1 cellular context compared by ENCODE assay signal in genomic region chr5:55582256-55582655, GRCh38.
TF ChIP-seq lines count a peak whose summit lies in the region.

No MANE protein-coding gene starts in this region.

TF ChIP-seq in HepG2, 621 proteins besides CTCF, POLR2A, EP300 and RAD21 (continued from another document):
- TF ChIP-seq, protein P1, sequence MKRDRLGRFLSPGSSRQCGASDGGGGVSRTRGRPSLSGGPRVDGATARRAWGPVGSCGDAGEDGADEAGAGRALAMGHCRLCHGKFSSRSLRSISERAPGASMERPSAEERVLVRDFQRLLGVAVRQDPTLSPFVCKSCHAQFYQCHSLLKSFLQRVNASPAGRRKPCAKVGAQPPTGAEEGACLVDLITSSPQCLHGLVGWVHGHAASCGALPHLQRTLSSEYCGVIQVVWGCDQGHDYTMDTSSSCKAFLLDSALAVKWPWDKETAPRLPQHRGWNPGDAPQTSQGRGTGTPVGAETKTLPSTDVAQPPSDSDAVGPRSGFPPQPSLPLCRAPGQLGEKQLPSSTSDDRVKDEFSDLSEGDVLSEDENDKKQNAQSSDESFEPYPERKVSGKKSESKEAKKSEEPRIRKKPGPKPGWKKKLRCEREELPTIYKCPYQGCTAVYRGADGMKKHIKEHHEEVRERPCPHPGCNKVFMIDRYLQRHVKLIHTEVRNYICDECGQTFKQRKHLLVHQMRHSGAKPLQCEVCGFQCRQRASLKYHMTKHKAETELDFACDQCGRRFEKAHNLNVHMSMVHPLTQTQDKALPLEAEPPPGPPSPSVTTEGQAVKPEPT (CRISPR knock-in tag; IDR thresholded peaks at IDR 0.05; ENCODE audit: low read depth), result no peak
- TF ChIP-seq, protein P2, sequence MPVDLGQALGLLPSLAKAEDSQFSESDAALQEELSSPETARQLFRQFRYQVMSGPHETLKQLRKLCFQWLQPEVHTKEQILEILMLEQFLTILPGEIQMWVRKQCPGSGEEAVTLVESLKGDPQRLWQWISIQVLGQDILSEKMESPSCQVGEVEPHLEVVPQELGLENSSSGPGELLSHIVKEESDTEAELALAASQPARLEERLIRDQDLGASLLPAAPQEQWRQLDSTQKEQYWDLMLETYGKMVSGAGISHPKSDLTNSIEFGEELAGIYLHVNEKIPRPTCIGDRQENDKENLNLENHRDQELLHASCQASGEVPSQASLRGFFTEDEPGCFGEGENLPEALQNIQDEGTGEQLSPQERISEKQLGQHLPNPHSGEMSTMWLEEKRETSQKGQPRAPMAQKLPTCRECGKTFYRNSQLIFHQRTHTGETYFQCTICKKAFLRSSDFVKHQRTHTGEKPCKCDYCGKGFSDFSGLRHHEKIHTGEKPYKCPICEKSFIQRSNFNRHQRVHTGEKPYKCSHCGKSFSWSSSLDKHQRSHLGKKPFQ (CRISPR knock-in tag; IDR thresholded peaks at IDR 0.05; ENCODE audit: insufficient replicate concordance), result no peak
- TF ChIP-seq ZNF17 (CRISPR knock-in tag; IDR thresholded peaks at IDR 0.05), result no peak
- no peak for TF ChIP-seq ZNF225 (CRISPR knock-in tag; IDR thresholded peaks at IDR 0.05)
TF ChIP-seq in HepG2: peak in this region for 0.
